19 cellular contexts compared by ENCODE assay signal in genomic region chr7:144454-144826, GRCh38. TPM values are rescaled to one million over a fixed set of nuclear protein-coding genes. Genes with fewer than 3 reads are reported as not detected.
A peak's percentile ranks its signal among the peaks of the same experiment; 100 is the strongest.
DNase-seq lines count a peak whose midpoint lies in the region; ATAC-seq and TF ChIP-seq lines count a peak whose summit lies in the region.
"Had no signal": no experiment of that assay in that cellular context is flagged by ENCODE, and none has a peak within 500 bp of the region (broad histone marks: within the 10 kb centered on the region; RNA-seq: fewer than 3 reads in every experiment).

No MANE protein-coding gene starts in this region.

- no peak overlapping the region for H3K4me3 Mint-ChIP-seq in activated T-cell treated with anti-CD3 and anti-CD28 coated beads, Interleukin-2, amount 50 U/mL, for 72 hours
- H3K4me3 Mint-ChIP-seq: CD4-positive, alpha-beta T cell had no signal

- no peaks in the 10 kb centered on the region for H3K9me3 ChIP-seq in heart right ventricle
- no peaks in the 10 kb centered on the region for H3K9me3 ChIP-seq in colonic mucosa
- H3K9me3 ChIP-seq: A549 had no signal

- peak; percentile 26 for DNase-seq in Right ventricle myocardium inferior (ENCODE audit: missing footprints)
- DNase-seq in heart right ventricle: no peak
- peak; percentile 16 for DNase-seq in colonic mucosa
- DNase-seq in sciatic nerve (ENCODE audit: low spot score): peak; percentile 42
- DNase-seq in T-helper 2 cell: no peak
- no peak for DNase-seq in activated T-cell treated with anti-CD3 and anti-CD28 coated beads, Interleukin-2, amount 50 U/mL, for 72 hours
- DNase-seq: Calu3; CD4-positive, alpha-beta T cell; DMS79; GM23248; NCI-H1436; NCI-H2081; NCI-H526 treated with DMSO at 0.1 percent for 48 hours; NK-92 treated with Interleukin-12 subunit alpha and Interleukin-12 subunit beta, amount 100 ng/mL, for 24 hours; Right ventricle myocardium superior had no signal

- H3K27me3 Mint-ChIP-seq in activated T-cell treated with anti-CD3 and anti-CD28 coated beads, Interleukin-2, amount 50 U/mL, for 72 hours (ENCODE audit: low read depth): no peaks in the 10 kb centered on the region
- H3K27me3 Mint-ChIP-seq: CD4-positive, alpha-beta T cell had no signal

- H3K36me3 Mint-ChIP-seq in activated T-cell treated with anti-CD3 and anti-CD28 coated beads, Interleukin-2, amount 50 U/mL, for 72 hours (ENCODE audit: insufficient read depth in 2 of 2): peaks cover 2 to 3% of the 10 kb centered on the region in 2 donors

- H3K27me3 ChIP-seq in heart right ventricle: peaks cover 0 to 5% (median 0%) of the 10 kb centered on the region in 7 donors
- no peaks in the 10 kb centered on the region for H3K27me3 ChIP-seq in colonic mucosa

- H3K36me3 ChIP-seq in heart right ventricle: peaks cover 0 to 5% (median 0%) of the 10 kb centered on the region in 9 donors
- no peaks in the 10 kb centered on the region for H3K36me3 ChIP-seq in colonic mucosa

- H3K4me1 ChIP-seq in heart right ventricle (peaks cover 0 to 21% (median 11%) of the 10 kb centered on the region in 9 donors), colonic mucosa (peaks cover 4% of the 10 kb centered on the region)
- H3K4me1 ChIP-seq: A549 had no signal

- peaks cover 0 to 2% of the 10 kb centered on the region in 2 donors for H3K9me3 Mint-ChIP-seq in activated T-cell treated with anti-CD3 and anti-CD28 coated beads, Interleukin-2, amount 50 U/mL, for 72 hours

- no peak for TF ChIP-seq CTCF in heart right ventricle (IDR thresholded peaks at IDR 0.05)
- TF ChIP-seq CTCF in colonic mucosa (IDR thresholded peaks at IDR 0.05): no peak

- ATAC-seq in Right ventricle myocardium inferior (no peak), heart right ventricle (no peak), sciatic nerve (no peak), GM18868 (IDR thresholded peaks at IDR 0.05; ENCODE audit: unreplicated experiment) (no peak), HG02678 (IDR thresholded peaks at IDR 0.05; ENCODE audit: unreplicated experiment) (no peak)
- no peak for ATAC-seq in activated T-cell treated with anti-CD3 and anti-CD28 coated beads, Interleukin-2, amount 50 U/mL, for 72 hours (replicated peaks in 1 of 2)
- ATAC-seq: A549, HCT116 had no signal

- 92 to 93% methylated on average over 15 of the region's 15 CpGs for WGBS in heart right ventricle, 2 donors

- H3K9ac ChIP-seq in colonic mucosa (ENCODE audit: low read depth in 2 of 2, low read length in 2 of 2): no peak overlapping the region
- H3K9ac ChIP-seq: GM23248 had no signal

- peaks cover 11% of the 10 kb centered on the region for H3K4me1 Mint-ChIP-seq in activated T-cell treated with anti-CD3 and anti-CD28 coated beads, Interleukin-2, amount 50 U/mL, for 72 hours (ENCODE audit: low read depth)

- intact Hi-C loops in Right ventricle myocardium inferior (cut with DNase I): no loop called here
- intact Hi-C loops in heart right ventricle (cut with DNase I): no loop called here
- intact Hi-C loops in colonic mucosa (cut with DNase I): no loop called here
- intact Hi-C loops in sciatic nerve (cut with DNase I): no loop called here

- no peak overlapping the region for H3K27ac ChIP-seq in heart right ventricle
- no peak overlapping the region for H3K27ac ChIP-seq in colonic mucosa
- H3K27ac ChIP-seq: A549, GM23248 had no signal

- H3K4me3 ChIP-seq in heart right ventricle (no peak overlapping the region), colonic mucosa (no peak overlapping the region)
- H3K4me3 ChIP-seq: A549, GM23248 had no signal

- H3K27ac Mint-ChIP-seq in activated T-cell treated with anti-CD3 and anti-CD28 coated beads, Interleukin-2, amount 50 U/mL, for 72 hours: no peak overlapping the region
- H3K27ac Mint-ChIP-seq: CD4-positive, alpha-beta T cell had no signal

RNA-seq across cellular contexts. Expression of gene FAM20C, which starts 47.9 kb away (rescaled TPM):
- total RNA-seq in Right ventricle myocardium inferior: 26.1 TPM
- total RNA-seq in heart right ventricle: 10 to 100 TPM; 12.4 to 59.8 (median 19.2) TPM
- polyA plus RNA-seq in heart right ventricle: 10 to 100 TPM; 12.7 to 24.0 TPM
- total RNA-seq in colonic mucosa: 10 to 100 TPM; 18.5 to 18.9 TPM
- total RNA-seq in sciatic nerve: 57.0 TPM
- under 1 TPM in 1 of 2 donors, not detected in 1; 0.12 TPM for total RNA-seq in activated T-cell treated with anti-CD3 and anti-CD28 coated beads, Interleukin-2, amount 50 U/mL, for 72 hours

Comparison
In these comparisons a context has a peak if more than half of its experiments do, and no peak if none do; other contexts are left out.
1. DNase-seq: peak in Right ventricle myocardium inferior (single experiment), colonic mucosa (single experiment) and sciatic nerve (single experiment); none in heart right ventricle (0 of 2), T-helper 2 cell (0 of 5) and activated T-cell treated with anti-CD3 and anti-CD28 coated beads, Interleukin-2, amount 50 U/mL, for 72 hours (0 of 2).
2. RNA of gene FAM20C, which starts 47.9 kb away (total RNA-seq): 57.0 TPM in sciatic nerve (single experiment), 26.1 TPM in Right ventricle myocardium inferior (single experiment), 12.4 to 59.8 TPM in heart right ventricle and 18.5 to 18.9 TPM in colonic mucosa; 0.12 TPM in activated T-cell treated with anti-CD3 and anti-CD28 coated beads, Interleukin-2, amount 50 U/mL, for 72 hours; every median in the first group is over 10 times any median in the second.